ENCODE assay signal across 1 cellular context in genomic region chr22:37187891-37188761, GRCh38.
TF ChIP-seq lines count a peak whose summit lies in the region.

Gene C1QTNF6 (minus strand): TSS chr22:37188247. CDS start chr22:37188213, 34 bp downstream.

TF ChIP-seq in WTC11, 78 proteins besides CTCF, POLR2A, EP300 and RAD21 (continued from another document and continues in another):
- TF ChIP-seq, protein P1, sequence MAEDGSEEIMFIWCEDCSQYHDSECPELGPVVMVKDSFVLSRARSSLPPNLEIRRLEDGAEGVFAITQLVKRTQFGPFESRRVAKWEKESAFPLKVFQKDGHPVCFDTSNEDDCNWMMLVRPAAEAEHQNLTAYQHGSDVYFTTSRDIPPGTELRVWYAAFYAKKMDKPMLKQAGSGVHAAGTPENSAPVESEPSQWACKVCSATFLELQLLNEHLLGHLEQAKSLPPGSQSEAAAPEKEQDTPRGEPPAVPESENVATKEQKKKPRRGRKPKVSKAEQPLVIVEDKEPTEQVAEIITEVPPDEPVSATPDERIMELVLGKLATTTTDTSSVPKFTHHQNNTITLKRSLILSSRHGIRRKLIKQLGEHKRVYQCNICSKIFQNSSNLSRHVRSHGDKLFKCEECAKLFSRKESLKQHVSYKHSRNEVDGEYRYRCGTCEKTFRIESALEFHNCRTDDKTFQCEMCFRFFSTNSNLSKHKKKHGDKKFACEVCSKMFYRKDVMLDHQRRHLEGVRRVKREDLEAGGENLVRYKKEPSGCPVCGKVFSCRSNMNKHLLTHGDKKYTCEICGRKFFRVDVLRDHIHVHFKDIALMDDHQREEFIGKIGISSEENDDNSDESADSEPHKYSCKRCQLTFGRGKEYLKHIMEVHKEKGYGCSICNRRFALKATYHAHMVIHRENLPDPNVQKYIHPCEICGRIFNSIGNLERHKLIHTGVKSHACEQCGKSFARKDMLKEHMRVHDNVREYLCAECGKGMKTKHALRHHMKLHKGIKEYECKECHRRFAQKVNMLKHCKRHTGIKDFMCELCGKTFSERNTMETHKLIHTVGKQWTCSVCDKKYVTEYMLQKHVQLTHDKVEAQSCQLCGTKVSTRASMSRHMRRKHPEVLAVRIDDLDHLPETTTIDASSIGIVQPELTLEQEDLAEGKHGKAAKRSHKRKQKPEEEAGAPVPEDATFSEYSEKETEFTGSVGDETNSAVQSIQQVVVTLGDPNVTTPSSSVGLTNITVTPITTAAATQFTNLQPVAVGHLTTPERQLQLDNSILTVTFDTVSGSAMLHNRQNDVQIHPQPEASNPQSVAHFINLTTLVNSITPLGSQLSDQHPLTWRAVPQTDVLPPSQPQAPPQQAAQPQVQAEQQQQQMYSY (CRISPR knock-in tag; IDR thresholded peaks at IDR 0.05) = no peak
- no peak for TF ChIP-seq HMGA2 (CRISPR knock-in tag; IDR thresholded peaks at IDR 0.05)
- TF ChIP-seq ATF6 (CRISPR knock-in tag; IDR thresholded peaks at IDR 0.05) = no peak
- TF ChIP-seq, protein P2, sequence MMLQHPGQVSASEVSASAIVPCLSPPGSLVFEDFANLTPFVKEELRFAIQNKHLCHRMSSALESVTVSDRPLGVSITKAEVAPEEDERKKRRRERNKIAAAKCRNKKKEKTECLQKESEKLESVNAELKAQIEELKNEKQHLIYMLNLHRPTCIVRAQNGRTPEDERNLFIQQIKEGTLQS (CRISPR knock-in tag; conservative IDR thresholded peaks at IDR 0.05) = no peak
- TF ChIP-seq, protein P3, sequence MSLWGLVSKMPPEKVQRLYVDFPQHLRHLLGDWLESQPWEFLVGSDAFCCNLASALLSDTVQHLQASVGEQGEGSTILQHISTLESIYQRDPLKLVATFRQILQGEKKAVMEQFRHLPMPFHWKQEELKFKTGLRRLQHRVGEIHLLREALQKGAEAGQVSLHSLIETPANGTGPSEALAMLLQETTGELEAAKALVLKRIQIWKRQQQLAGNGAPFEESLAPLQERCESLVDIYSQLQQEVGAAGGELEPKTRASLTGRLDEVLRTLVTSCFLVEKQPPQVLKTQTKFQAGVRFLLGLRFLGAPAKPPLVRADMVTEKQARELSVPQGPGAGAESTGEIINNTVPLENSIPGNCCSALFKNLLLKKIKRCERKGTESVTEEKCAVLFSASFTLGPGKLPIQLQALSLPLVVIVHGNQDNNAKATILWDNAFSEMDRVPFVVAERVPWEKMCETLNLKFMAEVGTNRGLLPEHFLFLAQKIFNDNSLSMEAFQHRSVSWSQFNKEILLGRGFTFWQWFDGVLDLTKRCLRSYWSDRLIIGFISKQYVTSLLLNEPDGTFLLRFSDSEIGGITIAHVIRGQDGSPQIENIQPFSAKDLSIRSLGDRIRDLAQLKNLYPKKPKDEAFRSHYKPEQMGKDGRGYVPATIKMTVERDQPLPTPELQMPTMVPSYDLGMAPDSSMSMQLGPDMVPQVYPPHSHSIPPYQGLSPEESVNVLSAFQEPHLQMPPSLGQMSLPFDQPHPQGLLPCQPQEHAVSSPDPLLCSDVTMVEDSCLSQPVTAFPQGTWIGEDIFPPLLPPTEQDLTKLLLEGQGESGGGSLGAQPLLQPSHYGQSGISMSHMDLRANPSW (CRISPR knock-in tag; conservative IDR thresholded peaks at IDR 0.05; ENCODE audit: low read depth) = no peak
- TF ChIP-seq PRRX2 (CRISPR knock-in tag; IDR thresholded peaks at IDR 0.05) = no peak
- no peak; the same call in 1 of the 2 replicates for TF ChIP-seq E2F5 (CRISPR knock-in tag; IDR thresholded peaks at IDR 0.05)
- TF ChIP-seq ZNF317 (CRISPR knock-in tag; IDR thresholded peaks at IDR 0.05; ENCODE audit: borderline replicate concordance, low read depth) = no peak
- TF ChIP-seq NFYB (CRISPR knock-in tag; conservative IDR thresholded peaks at IDR 0.05; ENCODE audit: low read depth) = no peak
- TF ChIP-seq, protein P4, sequence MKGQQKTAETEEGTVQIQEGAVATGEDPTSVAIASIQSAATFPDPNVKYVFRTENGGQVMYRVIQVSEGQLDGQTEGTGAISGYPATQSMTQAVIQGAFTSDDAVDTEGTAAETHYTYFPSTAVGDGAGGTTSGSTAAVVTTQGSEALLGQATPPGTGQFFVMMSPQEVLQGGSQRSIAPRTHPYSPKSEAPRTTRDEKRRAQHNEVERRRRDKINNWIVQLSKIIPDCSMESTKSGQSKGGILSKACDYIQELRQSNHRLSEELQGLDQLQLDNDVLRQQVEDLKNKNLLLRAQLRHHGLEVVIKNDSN (CRISPR knock-in tag; IDR thresholded peaks at IDR 0.05) = 0 out of 2 replicates have a peak, but pooled peaks have one; percentile 16
- TF ChIP-seq, protein P5, sequence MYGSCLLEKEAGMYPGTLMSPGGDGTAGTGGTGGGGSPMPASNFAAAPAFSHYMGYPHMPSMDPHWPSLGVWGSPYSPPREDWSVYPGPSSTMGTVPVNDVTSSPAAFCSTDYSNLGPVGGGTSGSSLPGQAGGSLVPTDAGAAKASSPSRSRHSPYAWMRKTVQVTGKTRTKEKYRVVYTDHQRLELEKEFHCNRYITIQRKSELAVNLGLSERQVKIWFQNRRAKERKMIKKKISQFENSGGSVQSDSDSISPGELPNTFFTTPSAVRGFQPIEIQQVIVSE (CRISPR knock-in tag; IDR thresholded peaks at IDR 0.05; ENCODE audit: borderline replicate concordance) = no peak
- TF ChIP-seq HMGXB4 (CRISPR knock-in tag; IDR thresholded peaks at IDR 0.05) = no peak
- no peak for TF ChIP-seq NR2C2 (CRISPR knock-in tag; IDR thresholded peaks at IDR 0.05)
- TF ChIP-seq, protein P6, sequence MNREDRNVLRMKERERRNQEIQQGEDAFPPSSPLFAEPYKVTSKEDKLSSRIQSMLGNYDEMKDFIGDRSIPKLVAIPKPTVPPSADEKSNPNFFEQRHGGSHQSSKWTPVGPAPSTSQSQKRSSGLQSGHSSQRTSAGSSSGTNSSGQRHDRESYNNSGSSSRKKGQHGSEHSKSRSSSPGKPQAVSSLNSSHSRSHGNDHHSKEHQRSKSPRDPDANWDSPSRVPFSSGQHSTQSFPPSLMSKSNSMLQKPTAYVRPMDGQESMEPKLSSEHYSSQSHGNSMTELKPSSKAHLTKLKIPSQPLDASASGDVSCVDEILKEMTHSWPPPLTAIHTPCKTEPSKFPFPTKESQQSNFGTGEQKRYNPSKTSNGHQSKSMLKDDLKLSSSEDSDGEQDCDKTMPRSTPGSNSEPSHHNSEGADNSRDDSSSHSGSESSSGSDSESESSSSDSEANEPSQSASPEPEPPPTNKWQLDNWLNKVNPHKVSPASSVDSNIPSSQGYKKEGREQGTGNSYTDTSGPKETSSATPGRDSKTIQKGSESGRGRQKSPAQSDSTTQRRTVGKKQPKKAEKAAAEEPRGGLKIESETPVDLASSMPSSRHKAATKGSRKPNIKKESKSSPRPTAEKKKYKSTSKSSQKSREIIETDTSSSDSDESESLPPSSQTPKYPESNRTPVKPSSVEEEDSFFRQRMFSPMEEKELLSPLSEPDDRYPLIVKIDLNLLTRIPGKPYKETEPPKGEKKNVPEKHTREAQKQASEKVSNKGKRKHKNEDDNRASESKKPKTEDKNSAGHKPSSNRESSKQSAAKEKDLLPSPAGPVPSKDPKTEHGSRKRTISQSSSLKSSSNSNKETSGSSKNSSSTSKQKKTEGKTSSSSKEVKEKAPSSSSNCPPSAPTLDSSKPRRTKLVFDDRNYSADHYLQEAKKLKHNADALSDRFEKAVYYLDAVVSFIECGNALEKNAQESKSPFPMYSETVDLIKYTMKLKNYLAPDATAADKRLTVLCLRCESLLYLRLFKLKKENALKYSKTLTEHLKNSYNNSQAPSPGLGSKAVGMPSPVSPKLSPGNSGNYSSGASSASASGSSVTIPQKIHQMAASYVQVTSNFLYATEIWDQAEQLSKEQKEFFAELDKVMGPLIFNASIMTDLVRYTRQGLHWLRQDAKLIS (CRISPR knock-in tag; IDR thresholded peaks at IDR 0.05; ENCODE audit: borderline replicate concordance) = no peak
- no peak for TF ChIP-seq ZNF219 (CRISPR knock-in tag; IDR thresholded peaks at IDR 0.05; ENCODE audit: borderline replicate concordance)
- TF ChIP-seq ZNF138 (CRISPR knock-in tag; conservative IDR thresholded peaks at IDR 0.05) = no peak
- no peak for TF ChIP-seq JUN (CRISPR knock-in tag; IDR thresholded peaks at IDR 0.05)
- TF ChIP-seq SOX15 (CRISPR knock-in tag; IDR thresholded peaks at IDR 0.05) = no peak
- no peak for TF ChIP-seq TCF7 (CRISPR knock-in tag; IDR thresholded peaks at IDR 0.05; ENCODE audit: low read depth)
- TF ChIP-seq RELA (CRISPR knock-in tag; IDR thresholded peaks at IDR 0.05; ENCODE audit: borderline replicate concordance) = no peak
- TF ChIP-seq SMAD4 (CRISPR knock-in tag; IDR thresholded peaks at IDR 0.05) = no peak
- TF ChIP-seq ZNF416 (CRISPR knock-in tag; IDR thresholded peaks at IDR 0.05) = no peak
- no peak for TF ChIP-seq ATF1 (CRISPR knock-in tag; IDR thresholded peaks at IDR 0.05)
- no peak for TF ChIP-seq ERG (CRISPR knock-in tag; IDR thresholded peaks at IDR 0.05)
- TF ChIP-seq ZNF423 (CRISPR knock-in tag; IDR thresholded peaks at IDR 0.05) = peak; percentile 88
- no peak for TF ChIP-seq AR (CRISPR knock-in tag; IDR thresholded peaks at IDR 0.05)
- TF ChIP-seq, protein P7, sequence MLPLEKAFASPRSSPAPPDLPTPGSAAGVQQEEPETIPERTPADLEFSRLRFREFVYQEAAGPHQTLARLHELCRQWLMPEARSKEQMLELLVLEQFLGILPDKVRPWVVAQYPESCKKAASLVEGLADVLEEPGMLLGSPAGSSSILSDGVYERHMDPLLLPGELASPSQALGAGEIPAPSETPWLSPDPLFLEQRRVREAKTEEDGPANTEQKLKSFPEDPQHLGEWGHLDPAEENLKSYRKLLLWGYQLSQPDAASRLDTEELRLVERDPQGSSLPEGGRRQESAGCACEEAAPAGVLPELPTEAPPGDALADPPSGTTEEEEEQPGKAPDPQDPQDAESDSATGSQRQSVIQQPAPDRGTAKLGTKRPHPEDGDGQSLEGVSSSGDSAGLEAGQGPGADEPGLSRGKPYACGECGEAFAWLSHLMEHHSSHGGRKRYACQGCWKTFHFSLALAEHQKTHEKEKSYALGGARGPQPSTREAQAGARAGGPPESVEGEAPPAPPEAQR (CRISPR knock-in tag; IDR thresholded peaks at IDR 0.05) = no peak
- TF ChIP-seq TEAD4 (CRISPR knock-in tag; IDR thresholded peaks at IDR 0.05) = no peak
